Comparison of ENCODE assay signal across 1 cellular context in the genomic region with DNA sequence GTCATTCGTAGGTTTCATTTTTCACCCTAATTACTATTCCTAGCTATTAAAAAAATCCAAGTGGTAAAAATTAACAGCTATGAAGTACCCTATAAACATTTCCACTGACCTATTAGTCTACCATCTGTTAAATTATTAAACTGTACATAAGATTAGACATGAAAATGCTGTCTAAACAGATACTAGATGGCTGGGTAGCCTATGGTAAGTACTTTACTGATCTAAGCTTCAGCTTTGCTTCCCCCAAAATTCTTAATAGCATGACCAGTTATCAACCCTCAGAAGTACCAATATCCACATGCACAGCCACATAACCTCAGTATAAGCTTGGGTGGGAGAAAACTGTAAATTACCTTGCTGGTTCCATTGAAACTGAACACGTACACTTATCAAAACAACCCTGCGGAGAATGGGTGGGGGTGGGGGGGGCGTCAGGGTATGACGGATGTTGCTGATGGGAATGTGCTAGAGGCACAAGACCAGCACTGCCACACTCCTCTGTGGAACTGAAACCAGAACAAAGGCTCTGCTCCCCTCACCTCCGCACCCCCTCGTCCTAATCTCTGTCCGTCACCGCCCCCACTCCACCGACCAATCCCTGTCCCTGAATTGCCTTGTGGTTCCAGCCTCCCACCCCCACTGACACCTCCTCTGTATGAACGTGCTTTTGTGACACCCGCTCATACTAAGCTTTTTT.
TF ChIP-seq lines count a peak whose summit lies in the region.

No MANE protein-coding gene starts in this region.

TF ChIP-seq in GM23338, 12 proteins besides CTCF, POLR2A, EP300 and RAD21 (continued from another document):
- TF ChIP-seq, protein P1, sequence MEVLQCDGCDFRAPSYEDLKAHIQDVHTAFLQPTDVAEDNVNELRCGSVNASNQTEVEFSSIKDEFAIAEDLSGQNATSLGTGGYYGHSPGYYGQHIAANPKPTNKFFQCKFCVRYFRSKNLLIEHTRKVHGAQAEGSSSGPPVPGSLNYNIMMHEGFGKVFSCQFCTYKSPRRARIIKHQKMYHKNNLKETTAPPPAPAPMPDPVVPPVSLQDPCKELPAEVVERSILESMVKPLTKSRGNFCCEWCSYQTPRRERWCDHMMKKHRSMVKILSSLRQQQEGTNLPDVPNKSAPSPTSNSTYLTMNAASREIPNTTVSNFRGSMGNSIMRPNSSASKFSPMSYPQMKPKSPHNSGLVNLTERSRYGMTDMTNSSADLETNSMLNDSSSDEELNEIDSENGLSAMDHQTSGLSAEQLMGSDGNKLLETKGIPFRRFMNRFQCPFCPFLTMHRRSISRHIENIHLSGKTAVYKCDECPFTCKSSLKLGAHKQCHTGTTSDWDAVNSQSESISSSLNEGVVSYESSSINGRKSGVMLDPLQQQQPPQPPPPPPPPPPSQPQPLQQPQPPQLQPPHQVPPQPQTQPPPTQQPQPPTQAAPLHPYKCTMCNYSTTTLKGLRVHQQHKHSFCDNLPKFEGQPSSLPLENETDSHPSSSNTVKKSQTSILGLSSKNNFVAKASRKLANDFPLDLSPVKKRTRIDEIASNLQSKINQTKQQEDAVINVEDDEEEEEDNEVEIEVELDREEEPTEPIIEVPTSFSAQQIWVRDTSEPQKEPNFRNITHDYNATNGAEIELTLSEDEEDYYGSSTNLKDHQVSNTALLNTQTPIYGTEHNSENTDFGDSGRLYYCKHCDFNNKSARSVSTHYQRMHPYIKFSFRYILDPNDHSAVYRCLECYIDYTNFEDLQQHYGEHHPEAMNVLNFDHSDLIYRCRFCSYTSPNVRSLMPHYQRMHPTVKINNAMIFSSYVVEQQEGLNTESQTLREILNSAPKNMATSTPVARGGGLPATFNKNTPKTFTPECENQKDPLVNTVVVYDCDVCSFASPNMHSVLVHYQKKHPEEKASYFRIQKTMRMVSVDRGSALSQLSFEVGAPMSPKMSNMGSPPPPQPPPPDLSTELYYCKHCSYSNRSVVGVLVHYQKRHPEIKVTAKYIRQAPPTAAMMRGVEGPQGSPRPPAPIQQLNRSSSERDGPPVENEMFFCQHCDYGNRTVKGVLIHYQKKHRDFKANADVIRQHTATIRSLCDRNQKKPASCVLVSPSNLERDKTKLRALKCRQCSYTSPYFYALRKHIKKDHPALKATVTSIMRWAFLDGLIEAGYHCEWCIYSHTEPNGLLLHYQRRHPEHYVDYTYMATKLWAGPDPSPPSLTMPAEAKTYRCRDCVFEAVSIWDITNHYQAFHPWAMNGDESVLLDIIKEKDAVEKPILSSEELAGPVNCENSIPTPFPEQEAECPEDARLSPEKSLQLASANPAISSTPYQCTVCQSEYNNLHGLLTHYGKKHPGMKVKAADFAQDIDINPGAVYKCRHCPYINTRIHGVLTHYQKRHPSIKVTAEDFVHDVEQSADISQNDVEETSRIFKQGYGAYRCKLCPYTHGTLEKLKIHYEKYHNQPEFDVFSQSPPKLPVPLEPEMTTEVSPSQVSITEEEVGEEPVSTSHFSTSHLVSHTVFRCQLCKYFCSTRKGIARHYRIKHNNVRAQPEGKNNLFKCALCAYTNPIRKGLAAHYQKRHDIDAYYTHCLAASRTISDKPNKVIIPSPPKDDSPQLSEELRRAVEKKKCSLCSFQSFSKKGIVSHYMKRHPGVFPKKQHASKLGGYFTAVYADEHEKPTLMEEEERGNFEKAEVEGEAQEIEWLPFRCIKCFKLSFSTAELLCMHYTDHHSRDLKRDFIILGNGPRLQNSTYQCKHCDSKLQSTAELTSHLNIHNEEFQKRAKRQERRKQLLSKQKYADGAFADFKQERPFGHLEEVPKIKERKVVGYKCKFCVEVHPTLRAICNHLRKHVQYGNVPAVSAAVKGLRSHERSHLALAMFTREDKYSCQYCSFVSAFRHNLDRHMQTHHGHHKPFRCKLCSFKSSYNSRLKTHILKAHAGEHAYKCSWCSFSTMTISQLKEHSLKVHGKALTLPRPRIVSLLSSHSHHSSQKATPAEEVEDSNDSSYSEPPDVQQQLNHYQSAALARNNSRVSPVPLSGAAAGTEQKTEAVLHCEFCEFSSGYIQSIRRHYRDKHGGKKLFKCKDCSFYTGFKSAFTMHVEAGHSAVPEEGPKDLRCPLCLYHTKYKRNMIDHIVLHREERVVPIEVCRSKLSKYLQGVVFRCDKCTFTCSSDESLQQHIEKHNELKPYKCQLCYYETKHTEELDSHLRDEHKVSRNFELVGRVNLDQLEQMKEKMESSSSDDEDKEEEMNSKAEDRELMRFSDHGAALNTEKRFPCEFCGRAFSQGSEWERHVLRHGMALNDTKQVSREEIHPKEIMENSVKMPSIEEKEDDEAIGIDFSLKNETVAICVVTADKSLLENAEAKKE (CRISPR knock-in tag; IDR thresholded peaks at IDR 0.05) = no peak
- no peak for TF ChIP-seq JUNB (IDR thresholded peaks at IDR 0.05; ENCODE audit: unreplicated experiment)
- TF ChIP-seq ZNF114 (CRISPR knock-in tag; IDR thresholded peaks at IDR 0.05) = no peak
